ENCODE assay signal across 25 cellular contexts in genomic region chr17:46722662-46723285, GRCh38.
DNase-seq lines count a peak whose midpoint lies in the region; ATAC-seq and TF ChIP-seq lines count a peak whose summit lies in the region.
"Had no signal": no experiment of that assay in that cellular context is flagged by ENCODE, and none has a peak within 500 bp of the region (broad histone marks: within the 10 kb centered on the region; RNA-seq: fewer than 3 reads in every experiment).

No MANE protein-coding gene starts in this region.

- H3K9me3 ChIP-seq in neural progenitor cell (ENCODE audit: low read depth) = no peaks in the 10 kb centered on the region
- H3K9me3 ChIP-seq: adrenal gland, Caco-2, heart right ventricle, MG63, pancreas, Peyer's patch, stomach, upper lobe of right lung had no signal

- H2AFZ ChIP-seq in neural progenitor cell (replicated peaks) = no peak overlapping the region

- no peaks in the 10 kb centered on the region for H4K20me1 ChIP-seq in neural progenitor cell (ENCODE audit: low read depth)

- H3K79me2 ChIP-seq in neural progenitor cell (ENCODE audit: low read depth) = no peaks in the 10 kb centered on the region

- peaks cover 15% of the 10 kb centered on the region for H3K36me3 Mint-ChIP-seq in neural progenitor cell

- H3K9me3 Mint-ChIP-seq in neural progenitor cell = no peaks in the 10 kb centered on the region
- H3K9me3 Mint-ChIP-seq: dendritic cell treated with granulocyte-macrophage colony-stimulating factor and Interleukin-4, amounts not matched to agents 40 ng/mL and 50 ng/mL, for 4 days had no signal

- no peak overlapping the region for H3K4me2 ChIP-seq in neural progenitor cell

- no peak overlapping the region for H3K4me3 Mint-ChIP-seq in neural progenitor cell
- H3K4me3 Mint-ChIP-seq: dendritic cell treated with granulocyte-macrophage colony-stimulating factor and Interleukin-4, amounts not matched to agents 40 ng/mL and 50 ng/mL, for 4 days; T-helper 17 cell had no signal

- DNase-seq in ACHN (peak; percentile 25), NCI-H226 (peak; percentile 51), neural progenitor cell (ENCODE audit: low spot score) (no peak), NCI-H2107 (lab: John Stamatoyannopoulos, UW) (no peak), NCI-H1092 treated with DMSO at 0.1 percent for 48 hours (lab: John Stamatoyannopoulos, UW) (no peak)
- DNase-seq in activated T-cell treated with anti-CD3 and anti-CD28 coated beads, Interleukin-2, amount 50 U/mL, for 48 hours = no peak
- DNase-seq in stimulated activated CD4-positive, alpha-beta T cell treated with anti-CD3 and anti-CD28 coated beads, Interleukin-4, amount 100 ng/mL, for 1 hour = no peak
- DNase-seq: 8988T; activated gamma-delta T cell treated with Interleukin-2 at 50 U/mL for 16 hours; adrenal gland; Caco-2; heart right ventricle; MG63; NCI-H1694; pancreas; Peyer's patch; stimulated activated CD4-positive, alpha-beta T cell treated with anti-CD3 and anti-CD28 coated beads, Interleukin-2, amount 100 ng/mL, for 24 hours; stomach; T-helper 17 cell; upper lobe of right lung; WERI-Rb-1 had no signal

- no peaks in the 10 kb centered on the region for H3K27me3 ChIP-seq in neural progenitor cell
- H3K27me3 ChIP-seq: adrenal gland, cardiac muscle cell, heart right ventricle, MG63, pancreas, Peyer's patch, stomach, upper lobe of right lung had no signal

- no peaks in the 10 kb centered on the region for H3F3A ChIP-seq in neural progenitor cell (ENCODE audit: low read depth)

- H3K4me1 ChIP-seq in neural progenitor cell = peaks cover 23% of the 10 kb centered on the region
- H3K4me1 ChIP-seq: adrenal gland, Peyer's patch, upper lobe of right lung had no signal

- H3K27me3 Mint-ChIP-seq in neural progenitor cell (ENCODE audit: insufficient read depth, low read depth) = peaks cover 6% of the 10 kb centered on the region
- H3K27me3 Mint-ChIP-seq: dendritic cell treated with granulocyte-macrophage colony-stimulating factor and Interleukin-4, amounts not matched to agents 40 ng/mL and 50 ng/mL, for 4 days; T-helper 17 cell had no signal

- peaks cover 72% of the 10 kb centered on the region for H3K4me1 Mint-ChIP-seq in neural progenitor cell

- in situ Hi-C loops in ACHN (cut with HindIII; ENCODE audit: low pct_ligation_motif_present, low pct_unique_long_range_greater_than_20kb, low sequenced_read_pairs) = no loop called here

- no peak overlapping the region for H3K4me3 ChIP-seq in neural progenitor cell
- H3K4me3 ChIP-seq: adrenal gland, cardiac muscle cell, heart right ventricle, MG63, pancreas, Peyer's patch, stomach, upper lobe of right lung had no signal

- peak; percentile 90 for ATAC-seq in esophagus mucosa
- ATAC-seq: HCT116, heart right ventricle, pancreas, T-helper 17 cell, upper lobe of right lung had no signal

- TF ChIP-seq CTCF in neural progenitor cell (IDR thresholded peaks at IDR 0.05) = no peak

- H3K27ac Mint-ChIP-seq in neural progenitor cell = peak overlapping the region; percentile 29
- H3K27ac Mint-ChIP-seq: dendritic cell treated with granulocyte-macrophage colony-stimulating factor and Interleukin-4, amounts not matched to agents 40 ng/mL and 50 ng/mL, for 4 days; T-helper 17 cell had no signal

- H3K36me3 ChIP-seq in neural progenitor cell = no peaks in the 10 kb centered on the region
- H3K36me3 ChIP-seq: adrenal gland, cardiac muscle cell, MG63, pancreas had no signal

- H3K27ac ChIP-seq in neural progenitor cell = no peak overlapping the region
- H3K27ac ChIP-seq: adrenal gland, cardiac muscle cell, heart right ventricle, pancreas, Peyer's patch, stomach, upper lobe of right lung, WERI-Rb-1 had no signal

- no peak overlapping the region for H3K9ac ChIP-seq in neural progenitor cell

Comparison
In these comparisons a context has a peak if more than half of its experiments do, and no peak if none do; other contexts are left out.
1. DNase-seq: peak in ACHN (single experiment) and NCI-H226 (single experiment); none in neural progenitor cell (single experiment), activated T-cell treated with anti-CD3 and anti-CD28 coated beads, Interleukin-2, amount 50 U/mL, for 48 hours (0 of 2), NCI-H2107 (single experiment), NCI-H1092 treated with DMSO at 0.1 percent for 48 hours (single experiment) and stimulated activated CD4-positive, alpha-beta T cell treated with anti-CD3 and anti-CD28 coated beads, Interleukin-4, amount 100 ng/mL, for 1 hour (single experiment).